14 cellular contexts compared by ENCODE assay signal in the genomic region with DNA sequence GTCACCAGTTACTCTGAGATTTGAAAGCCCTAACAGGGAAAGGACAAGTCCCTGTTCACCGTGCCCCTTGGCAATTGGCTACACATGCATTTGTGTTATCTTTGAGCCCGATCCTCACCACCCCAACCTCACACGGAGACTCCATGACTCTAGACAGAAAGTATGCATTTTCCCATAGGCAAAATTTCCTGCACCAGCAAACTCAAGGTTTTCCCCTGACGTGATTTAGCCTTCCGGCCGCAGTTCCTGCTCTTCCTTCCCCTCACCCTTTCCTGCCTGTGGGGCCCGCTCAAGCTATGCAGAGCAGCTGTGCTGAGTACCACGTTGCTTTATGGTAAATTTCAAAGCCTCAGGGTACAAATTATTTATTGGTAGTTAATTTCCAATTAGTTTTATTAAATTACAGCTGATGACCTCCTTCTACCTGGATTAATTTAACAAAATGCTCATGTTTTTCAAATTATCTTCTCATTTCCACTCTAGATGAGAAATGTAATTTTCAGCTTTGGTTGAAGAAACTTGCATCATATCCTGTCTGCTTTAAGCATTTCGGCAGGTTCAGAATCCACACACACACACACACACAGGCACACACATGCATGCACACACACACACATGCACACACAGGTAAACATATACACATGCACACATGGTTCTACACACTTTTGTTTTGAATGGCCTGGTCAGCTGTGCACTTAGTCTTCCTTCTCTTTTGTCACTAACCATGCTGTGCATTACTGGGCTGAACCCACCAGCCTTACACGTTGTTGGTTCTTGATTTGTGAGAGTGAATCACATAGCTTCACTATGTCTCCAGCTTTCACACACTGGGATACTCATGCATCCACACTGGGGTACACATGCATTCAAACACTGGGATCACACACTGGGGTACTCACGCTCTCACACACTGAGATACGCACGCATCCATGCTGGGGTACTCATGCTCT.
A peak's percentile ranks its signal among the peaks of the same experiment; 100 is the strongest.
DNase-seq lines count a peak whose midpoint lies in the region; TF ChIP-seq lines count a peak whose summit lies in the region.
"Had no signal": no experiment of that assay in that cellular context is flagged by ENCODE, and none has a peak within 500 bp of the region (broad histone marks: within the 10 kb centered on the region; RNA-seq: fewer than 3 reads in every experiment).

No MANE protein-coding gene starts in this region.

- no peaks in the 10 kb centered on the region for H3K79me1 ChIP-seq in neuronal stem cell (ENCODE audit: low read depth, low read length)

- peaks cover 30% of the 10 kb centered on the region for H3K4me1 Mint-ChIP-seq in activated CD4-positive, alpha-beta T cell treated with anti-CD3 and anti-CD28 coated beads, Interleukin-2, amount 10 ng/mL, durations not matched to agents 24 days and 14 days

- DNase-seq in activated CD4-positive, alpha-beta T cell treated with anti-CD3 and anti-CD28 coated beads, Interleukin-2, amount 10 ng/mL, durations not matched to agents 24 days and 14 days = no peak
- DNase-seq in activated CD4-positive, alpha-beta T cell treated with anti-CD3 and anti-CD28 coated beads for 1 hour = no peak
- DNase-seq in SJSA1 (ENCODE audit: low read depth in 1 of 2, low spot score in 2 of 2) (peak; percentile 64 to 68), dermis microvascular lymphatic vessel endothelial cell (ENCODE audit: low read depth in 2 of 2) (peak; percentile 61 to 80), neuronal stem cell (ENCODE audit: low spot score) (no peak), thyroid gland (no peak), T-helper 9 cell (no peak), MV-4-11 (lab: John Stamatoyannopoulos, UW) (no peak)
- DNase-seq: 8988T, adrenal gland, immature natural killer cell, pancreas had no signal

- H3K27ac Mint-ChIP-seq in activated CD4-positive, alpha-beta T cell treated with anti-CD3 and anti-CD28 coated beads, Interleukin-2, amount 10 ng/mL, durations not matched to agents 24 days and 14 days = peak overlapping the region; percentile 66
- H3K27ac Mint-ChIP-seq: immature natural killer cell had no signal

- H2BK120ac ChIP-seq in neuronal stem cell (ENCODE audit: low read depth, low read length) = no peak overlapping the region

- no peak for TF ChIP-seq CTCF in thyroid gland (IDR thresholded peaks at IDR 0.05)

- peak overlapping the region; percentile 57 for H2AFZ ChIP-seq in neuronal stem cell (ENCODE audit: low read length)

- H3K36me3 ChIP-seq in SJSA1 = no peaks in the 10 kb centered on the region
- no peaks in the 10 kb centered on the region for H3K36me3 ChIP-seq in neuronal stem cell (replicated peaks in 1 of 2; ENCODE audit: control insufficient read depth in 2 of 2, insufficient read depth in 2 of 2, low read length in 2 of 2)
- no peaks in the 10 kb centered on the region for H3K36me3 ChIP-seq in thyroid gland
- H3K36me3 ChIP-seq: adrenal gland, pancreas had no signal

- H4K8ac ChIP-seq in neuronal stem cell (ENCODE audit: low read depth, low read length) = no peak overlapping the region

- H3K9me3 Mint-ChIP-seq in activated CD4-positive, alpha-beta T cell treated with anti-CD3 and anti-CD28 coated beads, Interleukin-2, amount 10 ng/mL, durations not matched to agents 24 days and 14 days = peaks cover 7% of the 10 kb centered on the region
- H3K9me3 Mint-ChIP-seq: immature natural killer cell had no signal

- H3K27ac ChIP-seq in SJSA1 (peak overlapping the region; percentile 99), neuronal stem cell (replicated peaks; ENCODE audit: low read length) (no peak overlapping the region), thyroid gland (no peak overlapping the region)
- H3K27ac ChIP-seq: pancreas, VCaP had no signal

- H2AK5ac ChIP-seq in neuronal stem cell (ENCODE audit: low read depth, low read length) = no peak overlapping the region

- peaks cover 52% of the 10 kb centered on the region for H3K4me1 ChIP-seq in SJSA1 (replicated peaks)
- H3K4me1 ChIP-seq in neuronal stem cell (ENCODE audit: control insufficient read depth in 2 of 2, insufficient read depth in 1 of 2, low read depth in 1 of 2, low read length in 2 of 2) = peaks cover 8 to 11% of the 10 kb centered on the region in 2 donors
- H3K4me1 ChIP-seq in thyroid gland = peaks cover 9 to 21% of the 10 kb centered on the region in 2 donors
- H3K4me1 ChIP-seq: pancreas had no signal

- H3K4me2 ChIP-seq in neuronal stem cell (ENCODE audit: insufficient read depth, low read length, poor library complexity, severe bottlenecking) = no peak overlapping the region

- no peak overlapping the region for H4K91ac ChIP-seq in neuronal stem cell (ENCODE audit: low read depth, low read length, poor library complexity)

- peaks cover 2% of the 10 kb centered on the region for H3K36me3 Mint-ChIP-seq in activated CD4-positive, alpha-beta T cell treated with anti-CD3 and anti-CD28 coated beads, Interleukin-2, amount 10 ng/mL, durations not matched to agents 24 days and 14 days (ENCODE audit: low read depth)
- H3K36me3 Mint-ChIP-seq: immature natural killer cell had no signal

- WGBS in neuronal stem cell (ENCODE audit: extremely low coverage in 2 of 2, insufficient read length in 2 of 2, insufficient replicate concordance in 1 of 2), 2 donors = no CpG with 5 or more reads among the region's 13 CpGs
- WGBS in thyroid gland, 2 donors = 84 to 87% methylated on average over 13 of the region's 13 CpGs

- peaks cover 7% of the 10 kb centered on the region for H3K27me3 Mint-ChIP-seq in activated CD4-positive, alpha-beta T cell treated with anti-CD3 and anti-CD28 coated beads, Interleukin-2, amount 10 ng/mL, durations not matched to agents 24 days and 14 days

- no peak overlapping the region for H3K23ac ChIP-seq in neuronal stem cell (ENCODE audit: low read depth, low read length, poor library complexity)

- H3K18ac ChIP-seq in neuronal stem cell (ENCODE audit: low read length) = no peak overlapping the region

- no peak overlapping the region for H3K4ac ChIP-seq in neuronal stem cell (ENCODE audit: low read length)

- H3K4me3 Mint-ChIP-seq in activated CD4-positive, alpha-beta T cell treated with anti-CD3 and anti-CD28 coated beads, Interleukin-2, amount 10 ng/mL, durations not matched to agents 24 days and 14 days = peak overlapping the region; percentile 37
- H3K4me3 Mint-ChIP-seq: immature natural killer cell had no signal

- intact Hi-C loops in activated CD4-positive, alpha-beta T cell treated with anti-CD3 and anti-CD28 coated beads, Interleukin-2, amount 10 ng/mL, durations not matched to agents 24 days and 14 days (cut with micrococcal nuclease) = no loop called here
- intact Hi-C loops in thyroid gland (cut with DNase I) = loop anchor here (10.0 kb wide), 1 partner anchor 221 kb away; no protein-coding TSS in a partner anchor

- no peak overlapping the region for H3K4me3 ChIP-seq in SJSA1
- H3K4me3 ChIP-seq in neuronal stem cell (ENCODE audit: low read length in 2 of 2) = no peak overlapping the region
- no peak overlapping the region for H3K4me3 ChIP-seq in thyroid gland (replicated peaks in 1 of 3)
- H3K4me3 ChIP-seq: adrenal gland, K562, pancreas had no signal

- no peak overlapping the region for H2BK15ac ChIP-seq in neuronal stem cell (ENCODE audit: low read length)

- H3K14ac ChIP-seq in neuronal stem cell (ENCODE audit: low read length) = no peak overlapping the region

- no peak overlapping the region for H2BK12ac ChIP-seq in neuronal stem cell (ENCODE audit: low read length)

- no peak for TF ChIP-seq POLR2A in thyroid gland (IDR thresholded peaks at IDR 0.05)

- H3K9ac ChIP-seq in neuronal stem cell (ENCODE audit: low read depth, low read length, poor library complexity) = no peak overlapping the region

- no peak overlapping the region for H2BK5ac ChIP-seq in neuronal stem cell (ENCODE audit: low read length)

- H3K27me3 ChIP-seq in SJSA1 (replicated peaks) (no peaks in the 10 kb centered on the region), neuronal stem cell (ENCODE audit: control insufficient read depth in 3 of 3, insufficient read depth in 3 of 3, low read depth in 1 of 3, low read length in 3 of 3) (no peaks in the 10 kb centered on the region), thyroid gland (no peaks in the 10 kb centered on the region)
- H3K27me3 ChIP-seq: adrenal gland, pancreas had no signal

- H3K9me3 ChIP-seq in SJSA1 (replicated peaks) (no peaks in the 10 kb centered on the region), neuronal stem cell (replicated peaks in 1 of 2; ENCODE audit: control insufficient read depth in 2 of 2, insufficient read depth in 1 of 2, low read depth in 1 of 2, low read length in 2 of 2) (peaks cover 3 to 14% of the 10 kb centered on the region in 2 donors), thyroid gland (no peaks in the 10 kb centered on the region)
- H3K9me3 ChIP-seq: adrenal gland, pancreas had no signal

Comparison
In these comparisons a context has a peak if more than half of its experiments do, and no peak if none do; other contexts are left out.
1. DNase-seq: peak in SJSA1 (2 of 2) and dermis microvascular lymphatic vessel endothelial cell (2 of 2); none in activated CD4-positive, alpha-beta T cell treated with anti-CD3 and anti-CD28 coated beads, Interleukin-2, amount 10 ng/mL, durations not matched to agents 24 days and 14 days (single experiment), activated CD4-positive, alpha-beta T cell treated with anti-CD3 and anti-CD28 coated beads for 1 hour (single experiment), neuronal stem cell (single experiment), thyroid gland (0 of 2), T-helper 9 cell (single experiment) and MV-4-11 (single experiment).